8 cellular contexts compared by ENCODE assay signal in the genomic region with DNA sequence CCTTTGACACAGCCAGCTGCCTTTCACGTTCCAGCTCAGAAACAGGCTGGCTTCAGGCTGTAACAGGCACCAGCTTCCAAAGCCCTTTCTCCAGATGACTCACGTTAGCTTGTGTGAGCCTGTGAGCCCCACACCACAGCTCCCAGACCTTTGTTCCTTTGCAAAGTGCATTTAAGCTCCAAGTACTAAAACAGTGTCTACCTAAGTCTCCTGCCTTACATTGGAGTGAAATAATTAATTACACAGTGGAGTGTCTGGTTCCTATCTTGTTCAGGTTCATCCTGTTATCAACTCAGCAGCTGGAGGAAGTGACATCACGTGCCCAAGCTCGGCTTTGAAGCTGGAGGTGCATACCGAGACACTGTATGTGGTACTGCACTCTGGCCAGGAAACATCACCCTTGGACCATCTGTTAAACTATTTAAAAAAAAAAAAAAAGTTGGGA.
DNase-seq lines count a peak whose midpoint lies in the region; ATAC-seq, FAIRE-seq and TF ChIP-seq lines count a peak whose summit lies in the region.

No MANE protein-coding gene starts in this region.

- H3K4me3 ChIP-seq in AG10803 (ENCODE audit: low read length): no peak overlapping the region
- H3K4me3 ChIP-seq in HFF-Myc (replicated peaks; ENCODE audit: low read depth, low read length): no peak overlapping the region
- no peak overlapping the region for H3K4me3 ChIP-seq in body of pancreas
- peak overlapping the region in 2 of 3 experiments; percentile 4 to 17 for H3K4me3 ChIP-seq in keratinocyte (ENCODE audit: control insufficient read depth in 2 of 3, extremely low read depth in 1 of 3, insufficient read depth in 2 of 3, low read depth in 1 of 3, low read length in 3 of 3)
- H3K4me3 ChIP-seq in kidney (ENCODE audit: low read length in 2 of 2): no peak overlapping the region

- H3K27ac ChIP-seq in body of pancreas: peak overlapping the region; percentile 14 to 66 (median 50)
- H3K27ac ChIP-seq in keratinocyte (ENCODE audit: control insufficient read depth, insufficient read depth, low read length): peak overlapping the region; percentile 37
- H3K27ac ChIP-seq in kidney (ENCODE audit: low read depth in 2 of 2, low read length in 2 of 2): no peak overlapping the region

- H4K20me1 ChIP-seq in keratinocyte (ENCODE audit: control insufficient read depth, extremely low read depth, insufficient read depth, low read length): no peaks in the 10 kb centered on the region

- peaks cover 24% of the 10 kb centered on the region for H3K4me1 ChIP-seq in body of pancreas
- peaks cover 24% of the 10 kb centered on the region for H3K4me1 ChIP-seq in keratinocyte (ENCODE audit: control insufficient read depth, extremely low read depth, insufficient read depth, low read length)
- H3K4me1 ChIP-seq in kidney (ENCODE audit: control insufficient read depth in 1 of 2, insufficient read depth in 1 of 2, low read depth in 1 of 2, low read length in 2 of 2): peaks cover 4 to 6% of the 10 kb centered on the region in 2 donors

- peak overlapping the region; percentile 94 for H3K27ac Mint-ChIP-seq in T-helper 1 cell treated with Interleukin-12 subunit alpha and Interleukin-12 subunit beta and Interleukin-4 antibody, amounts not matched to agents 30 μg/mL and 1 μg/mL, for 36 hours

- H3K9me1 ChIP-seq in keratinocyte (ENCODE audit: control insufficient read depth, extremely low read depth, insufficient read depth, low read length): no peaks in the 10 kb centered on the region

- FAIRE-seq in keratinocyte (lab: Jason Lieb, UNC) (peak; percentile 99), kidney (lab: Jason Lieb, UNC) (no peak)

- peak; percentile 42 for ATAC-seq in body of pancreas

- peak overlapping the region; percentile 74 for H3K4me2 ChIP-seq in keratinocyte (ENCODE audit: control insufficient read depth, extremely low read depth, insufficient read depth, low read depth, low read length)

- H3K9me3 ChIP-seq in body of pancreas (no peaks in the 10 kb centered on the region), keratinocyte (ENCODE audit: control insufficient read depth, low read depth, low read length) (no peaks in the 10 kb centered on the region), kidney (ENCODE audit: control insufficient read depth in 1 of 2, low read length in 2 of 2) (no peaks in the 10 kb centered on the region)

- TF ChIP-seq POLR2A in body of pancreas (IDR thresholded peaks at IDR 0.05): no peak

- peak overlapping the region; percentile 40 for H3K9ac ChIP-seq in keratinocyte (ENCODE audit: control insufficient read depth, extremely low read depth, insufficient read depth, low read length)
- H3K9ac ChIP-seq in kidney (ENCODE audit: low read length in 2 of 2): no peak overlapping the region

- peaks cover 5% of the 10 kb centered on the region for H3K36me3 Mint-ChIP-seq in T-helper 1 cell treated with Interleukin-12 subunit alpha and Interleukin-12 subunit beta and Interleukin-4 antibody, amounts not matched to agents 30 μg/mL and 1 μg/mL, for 36 hours (ENCODE audit: low read depth)

- peaks cover 3% of the 10 kb centered on the region for H3K27me3 Mint-ChIP-seq in T-helper 1 cell treated with Interleukin-12 subunit alpha and Interleukin-12 subunit beta and Interleukin-4 antibody, amounts not matched to agents 30 μg/mL and 1 μg/mL, for 36 hours (ENCODE audit: low read depth)

- no peak overlapping the region for H2AFZ ChIP-seq in keratinocyte (ENCODE audit: control insufficient read depth, low read length)

- DNase-seq in AG10803 (ENCODE audit: low read depth) (peak; percentile 57), HFF-Myc (ENCODE audit: extremely low read depth, low read depth) (peak; percentile 44), body of pancreas (peak in 3 of 4 donors; percentile 47 to 67 (median 53)), keratinocyte (ENCODE audit: low read depth, low spot score) (peak; percentile 53), NCI-H69 (lab: John Stamatoyannopoulos, UW) (no peak), kidney (no peak)
- DNase-seq in stimulated activated CD4-positive, alpha-beta T cell treated with anti-CD3 and anti-CD28 coated beads, Interleukin-12 subunit alpha, Interleukin-12 subunit beta, amount 100 ng/mL, for 24 hours (ENCODE audit: low read depth in 2 of 2): peak; percentile 55 to 61

- WGBS in body of pancreas, 2 donors: 26 to 34% methylated on average over 5 of the region's 5 CpGs

- intact Hi-C loops in body of pancreas (cut with DNase I): no loop called here
- intact Hi-C loops in kidney (cut with DNase I): no loop called here

- H3K4me3 Mint-ChIP-seq in T-helper 1 cell treated with Interleukin-12 subunit alpha and Interleukin-12 subunit beta and Interleukin-4 antibody, amounts not matched to agents 30 μg/mL and 1 μg/mL, for 36 hours: peak overlapping the region; percentile 49

- H3K4me1 Mint-ChIP-seq in T-helper 1 cell treated with Interleukin-12 subunit alpha and Interleukin-12 subunit beta and Interleukin-4 antibody, amounts not matched to agents 30 μg/mL and 1 μg/mL, for 36 hours (ENCODE audit: low read depth): peaks cover 62% of the 10 kb centered on the region

- H3K27me3 ChIP-seq in body of pancreas: no peaks in the 10 kb centered on the region
- H3K27me3 ChIP-seq in keratinocyte (ENCODE audit: control insufficient read depth, extremely low read depth, insufficient read depth, low read length): no peaks in the 10 kb centered on the region

- H3K9me3 Mint-ChIP-seq in T-helper 1 cell treated with Interleukin-12 subunit alpha and Interleukin-12 subunit beta and Interleukin-4 antibody, amounts not matched to agents 30 μg/mL and 1 μg/mL, for 36 hours: no peaks in the 10 kb centered on the region

- H3K36me3 ChIP-seq in body of pancreas (replicated peaks in 1 of 2; ENCODE audit: insufficient read depth in 1 of 2, low read depth in 2 of 2) (no peaks in the 10 kb centered on the region), keratinocyte (ENCODE audit: control insufficient read depth in 2 of 2, extremely low read depth in 1 of 2, insufficient read depth in 2 of 2, low read length in 2 of 2) (no peaks in the 10 kb centered on the region), kidney (ENCODE audit: control insufficient read depth in 1 of 2, insufficient read depth in 2 of 2, low read length in 2 of 2) (no peaks in the 10 kb centered on the region)

- no peaks in the 10 kb centered on the region for H3K79me2 ChIP-seq in keratinocyte (ENCODE audit: control insufficient read depth, insufficient read depth, low read length)

- dilution Hi-C loops in keratinocyte (cut with MboI; ENCODE audit: extremely low pct_ligation_motif_present, low sequenced_read_pairs): no loop called here

- TF ChIP-seq CTCF in AG10803 (conservative IDR thresholded peaks at IDR 0.05; ENCODE audit: low read length): no peak
- TF ChIP-seq CTCF in HFF-Myc (IDR thresholded peaks at IDR 0.05; ENCODE audit: low read depth, low read length, missing control alignments): no peak
- peak in 1 of 7 experiments; percentile 5 for TF ChIP-seq CTCF in body of pancreas (IDR thresholded peaks at IDR 0.05)
- TF ChIP-seq CTCF in keratinocyte (optimal IDR thresholded peaks at IDR 0.05 in 1 of 3, IDR thresholded peaks at IDR 0.05 in 1 of 3, conservative IDR thresholded peaks at IDR 0.05 in 1 of 3; ENCODE audit: extremely low read depth in 1 of 3, insufficient read depth in 2 of 3, low read length in 3 of 3): no peak
- TF ChIP-seq CTCF in kidney (IDR thresholded peaks at IDR 0.05; ENCODE audit: borderline replicate concordance, extremely low read depth, insufficient read depth): no peak

Comparison
In these comparisons a context has a peak if more than half of its experiments do, and no peak if none do; other contexts are left out.
1. DNase-seq: peak in AG10803 (single experiment), HFF-Myc (single experiment), body of pancreas (3 of 4), keratinocyte (single experiment) and stimulated activated CD4-positive, alpha-beta T cell treated with anti-CD3 and anti-CD28 coated beads, Interleukin-12 subunit alpha, Interleukin-12 subunit beta, amount 100 ng/mL, for 24 hours (2 of 2); none in NCI-H69 (single experiment) and kidney (single experiment).
2. H3K4me3 ChIP-seq: peak in keratinocyte (2 of 3); none in AG10803 (single experiment), HFF-Myc (single experiment), body of pancreas (0 of 2) and kidney (0 of 2).
3. H3K27ac ChIP-seq: peak in body of pancreas (4 of 4) and keratinocyte (single experiment); none in kidney (0 of 2).